Comparison of ENCODE assay signal across 8 cellular contexts in the genomic region with DNA sequence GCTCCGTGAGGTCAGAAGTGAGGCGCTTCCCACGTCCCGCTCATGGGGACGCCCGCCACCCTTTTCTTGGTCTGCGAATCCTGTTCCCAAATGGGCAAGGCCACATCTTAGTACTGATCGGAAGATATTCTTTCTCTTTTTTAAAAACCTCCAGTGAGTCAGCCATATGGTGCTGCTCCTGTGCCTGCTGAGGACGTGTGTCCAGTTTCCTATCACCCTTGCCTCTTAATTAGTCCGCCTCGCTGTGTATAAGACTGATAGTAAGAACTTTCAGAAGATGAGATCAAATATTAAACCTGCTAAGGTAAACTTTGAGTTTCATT. TPM values are rescaled to one million over a fixed set of nuclear protein-coding genes. Genes with fewer than 3 reads are reported as not detected.
DNase-seq lines count a peak whose midpoint lies in the region; ATAC-seq and TF ChIP-seq lines count a peak whose summit lies in the region.

No MANE protein-coding gene starts in this region.

- H3K27ac ChIP-seq in BLaER1 (peak overlapping the region; percentile 90), mesenchymal stem cell (ENCODE audit: low read length, poor library complexity, severe bottlenecking) (peak overlapping the region; percentile 10), vagina (peak overlapping the region; percentile 80)

- H3K9ac ChIP-seq in BLaER1 = peak overlapping the region; percentile 89
- H3K9ac ChIP-seq in mesenchymal stem cell (ENCODE audit: low read length) = peak overlapping the region; percentile 96

- peaks cover 38% of the 10 kb centered on the region for H3K4me1 Mint-ChIP-seq in dendritic cell treated with granulocyte-macrophage colony-stimulating factor and Interleukin-4, amounts not matched to agents 40 ng/mL and 50 ng/mL, for 4 days (ENCODE audit: low read depth)

- H4K20me1 ChIP-seq in BLaER1 = peaks cover 31% of the 10 kb centered on the region; the same call in 1 of the 2 replicates

- H3K27me3 ChIP-seq in BLaER1 (no peaks in the 10 kb centered on the region), mesenchymal stem cell (ENCODE audit: control insufficient read depth in 1 of 2, insufficient read depth in 1 of 2, low read length in 2 of 2) (no peaks in the 10 kb centered on the region), vagina (no peaks in the 10 kb centered on the region)

- peaks cover 41% of the 10 kb centered on the region for H3K4me1 ChIP-seq in BLaER1
- no peaks in the 10 kb centered on the region for H3K4me1 ChIP-seq in mesenchymal stem cell (ENCODE audit: control insufficient read depth, insufficient read depth, low read depth, low read length)
- peaks cover 34% of the 10 kb centered on the region for H3K4me1 ChIP-seq in vagina

- H3K14ac ChIP-seq in mesenchymal stem cell (ENCODE audit: low read length in 2 of 2) = peak overlapping the region in 1 of 2 experiments; percentile 94

- no peak overlapping the region for H2BK15ac ChIP-seq in mesenchymal stem cell (ENCODE audit: low read depth, poor library complexity, severe bottlenecking)

- peak overlapping the region; percentile 91 for H3K27ac Mint-ChIP-seq in dendritic cell treated with granulocyte-macrophage colony-stimulating factor and Interleukin-4, amounts not matched to agents 40 ng/mL and 50 ng/mL, for 4 days

- no peaks in the 10 kb centered on the region for H3K9me3 Mint-ChIP-seq in dendritic cell treated with granulocyte-macrophage colony-stimulating factor and Interleukin-4, amounts not matched to agents 40 ng/mL and 50 ng/mL, for 4 days

- H4K8ac ChIP-seq in mesenchymal stem cell (ENCODE audit: low read length) = peak overlapping the region; percentile 89

- H3K9me3 ChIP-seq in BLaER1 = no peaks in the 10 kb centered on the region
- H3K9me3 ChIP-seq in mesenchymal stem cell (ENCODE audit: control insufficient read depth, low read length) = no peaks in the 10 kb centered on the region
- no peaks in the 10 kb centered on the region for H3K9me3 ChIP-seq in vagina

- 0% methylated on average over 9 of the region's 11 CpGs for WGBS in mesenchymal stem cell

- peak overlapping the region; percentile 100 for H2AFZ ChIP-seq in mesenchymal stem cell (ENCODE audit: low read depth, low read length)

- peak overlapping the region; percentile 81 to 100 for H3K18ac ChIP-seq in mesenchymal stem cell (ENCODE audit: low read depth in 1 of 2, low read length in 2 of 2)

- H3K79me1 ChIP-seq in mesenchymal stem cell (replicated peaks; ENCODE audit: low read length, poor library complexity, severe bottlenecking) = peaks cover 5% of the 10 kb centered on the region

- H2BK12ac ChIP-seq in mesenchymal stem cell (ENCODE audit: low read length in 2 of 2) = peak overlapping the region in 1 of 2 experiments; percentile 42

- TF ChIP-seq CTCF in vagina (IDR thresholded peaks at IDR 0.05) = no peak

- H3K4me2 ChIP-seq in BLaER1 (peak overlapping the region; percentile 86), mesenchymal stem cell (ENCODE audit: low read length, poor library complexity, severe bottlenecking) (peak overlapping the region; percentile 60)

- H4K91ac ChIP-seq in mesenchymal stem cell (ENCODE audit: low read length) = peak overlapping the region; percentile 14

- H3K4ac ChIP-seq in mesenchymal stem cell (ENCODE audit: low read depth in 1 of 2, low read length in 2 of 2) = peak overlapping the region; percentile 10 to 100

- peak; percentile 6 for ATAC-seq in GM19455 (IDR thresholded peaks at IDR 0.05; ENCODE audit: unreplicated experiment)
- no peak for ATAC-seq in HG03457 (IDR thresholded peaks at IDR 0.05; ENCODE audit: unreplicated experiment)
- ATAC-seq in HG03139 (IDR thresholded peaks at IDR 0.05; ENCODE audit: unreplicated experiment) = no peak

- intact Hi-C loops in dendritic cell treated with granulocyte-macrophage colony-stimulating factor and Interleukin-4, amounts not matched to agents 40 ng/mL and 50 ng/mL, for 4 days (cut with micrococcal nuclease) = no loop called here
- intact Hi-C loops in vagina (cut with DNase I) = loop anchor here (5.0 kb wide), 1 partner anchor 1592 kb away; a partner anchor contains a TSS

- peak overlapping the region; percentile 80 for H3K4me3 Mint-ChIP-seq in dendritic cell treated with granulocyte-macrophage colony-stimulating factor and Interleukin-4, amounts not matched to agents 40 ng/mL and 50 ng/mL, for 4 days

- H3K36me3 ChIP-seq in BLaER1 (peaks cover 6% of the 10 kb centered on the region; the same call in 1 of the 2 replicates), mesenchymal stem cell (ENCODE audit: control insufficient read depth in 1 of 2, insufficient read depth in 2 of 2, low read depth in 1 of 2, low read length in 2 of 2) (peaks cover 0 to 2% of the 10 kb centered on the region in 2 experiments), vagina (no peaks in the 10 kb centered on the region)

- H3K36me3 Mint-ChIP-seq in dendritic cell treated with granulocyte-macrophage colony-stimulating factor and Interleukin-4, amounts not matched to agents 40 ng/mL and 50 ng/mL, for 4 days (ENCODE audit: low read depth) = peaks cover 10% of the 10 kb centered on the region

- H3K27me3 Mint-ChIP-seq in dendritic cell treated with granulocyte-macrophage colony-stimulating factor and Interleukin-4, amounts not matched to agents 40 ng/mL and 50 ng/mL, for 4 days = no peaks in the 10 kb centered on the region

- no peak overlapping the region for H2AK5ac ChIP-seq in mesenchymal stem cell (ENCODE audit: low read length, severe bottlenecking)

- TF ChIP-seq POLR2A in vagina (IDR thresholded peaks at IDR 0.05) = no peak

- DNase-seq in MV-4-11 (lab: John Stamatoyannopoulos, UW) (peak; percentile 29), mesenchymal stem cell (peak; percentile 58), vagina (ENCODE audit: extremely low spot score in 2 of 2) (no peak)

- H3K4me3 ChIP-seq in BLaER1 = peak overlapping the region; percentile 93
- peak overlapping the region; percentile 94 to 96 for H3K4me3 ChIP-seq in mesenchymal stem cell (ENCODE audit: insufficient read depth in 1 of 2, low read depth in 1 of 2, low read length in 2 of 2)
- H3K4me3 ChIP-seq in vagina = peak overlapping the region; percentile 73 to 88

- H2BK120ac ChIP-seq in mesenchymal stem cell (ENCODE audit: low read depth, low read length) = no peak overlapping the region

- H2BK5ac ChIP-seq in mesenchymal stem cell (ENCODE audit: low read depth, low read length, poor library complexity, severe bottlenecking) = no peak overlapping the region

- peak overlapping the region in 1 of 2 experiments; percentile 100 for H3K23ac ChIP-seq in mesenchymal stem cell (ENCODE audit: low read length in 2 of 2)

RNA-seq across cellular contexts. Expression of a gene that starts 0.6 kb away (rescaled TPM):
- polyA plus RNA-seq in mesenchymal stem cell (2013, experiment 1 of 2) = 22.0 TPM
- polyA plus RNA-seq in mesenchymal stem cell (2013, experiment 2 of 2) = 22.1 TPM
- total RNA-seq in vagina = 26.5 TPM

RNA-seq across cellular contexts. Expression of a gene that starts 1.1 kb away (rescaled TPM):
- 14.3 TPM for polyA plus RNA-seq in mesenchymal stem cell (2013, experiment 1 of 2)
- 14.1 TPM for polyA plus RNA-seq in mesenchymal stem cell (2013, experiment 2 of 2)
- total RNA-seq in vagina = 26.5 TPM

Comparison
In these comparisons a context has a peak if more than half of its experiments do, and no peak if none do; other contexts are left out.
1. H3K27ac ChIP-seq: peak in every context shown above with its lines; median percentile 90 in BLaER1; 80 in vagina; 10 in mesenchymal stem cell.
2. DNase-seq: peak in MV-4-11 (single experiment) and mesenchymal stem cell (single experiment); none in vagina (0 of 2).
3. Peak in every context shown above with its lines, with median percentiles within 50 percentile points of each other: H3K4me3 ChIP-seq.